Comparison of ENCODE assay signal across 1 cellular context in the genomic region with DNA sequence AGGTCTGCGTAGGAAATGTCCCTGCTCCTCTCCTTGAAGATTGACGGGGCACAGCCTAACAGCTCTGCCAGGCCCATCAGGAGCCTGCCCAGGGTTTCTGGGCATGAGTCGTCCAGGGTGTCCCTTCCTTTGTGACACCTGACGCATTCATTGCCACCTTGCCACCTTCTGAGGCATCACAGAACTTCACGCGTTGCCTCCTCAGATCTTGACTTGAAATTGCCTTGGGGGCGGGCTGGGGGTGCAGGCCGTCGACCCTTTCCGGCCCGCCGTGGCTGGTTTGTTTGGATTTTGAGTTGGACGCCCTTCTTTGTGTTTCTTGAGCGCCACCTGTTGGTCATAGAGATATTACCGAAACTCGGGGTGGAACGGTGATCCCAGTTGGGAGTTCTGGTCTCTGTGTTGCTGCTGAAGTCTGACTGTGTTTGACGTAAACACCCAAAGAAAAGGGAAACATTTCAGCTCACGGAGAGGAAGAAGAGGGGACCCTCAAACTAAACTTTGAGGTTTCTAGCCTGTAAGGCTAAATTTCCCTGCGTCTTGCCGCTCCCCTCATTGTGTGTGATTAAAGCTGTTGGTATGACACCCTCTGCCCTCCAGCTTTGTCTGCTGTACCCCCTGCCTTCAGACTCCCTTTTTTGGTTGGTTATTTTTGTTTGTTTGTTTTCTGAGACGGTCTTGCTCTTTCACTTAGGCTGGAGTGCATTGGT.
TF ChIP-seq lines count a peak whose summit lies in the region.

No MANE protein-coding gene starts in this region.

TF ChIP-seq in HCT116, 20 proteins besides CTCF, POLR2A, EP300 and RAD21 (continued from another document):
- TF ChIP-seq SRF (IDR thresholded peaks at IDR 0.05; ENCODE audit: low read depth) (no peak), ZBTB33 (IDR thresholded peaks at IDR 0.05; ENCODE audit: extremely low read depth, insufficient replicate concordance, low read length) (no peak)
TF ChIP-seq in HCT116: peak in this region for 0.
